ENCODE assay signal across 12 cellular contexts in the genomic region with DNA sequence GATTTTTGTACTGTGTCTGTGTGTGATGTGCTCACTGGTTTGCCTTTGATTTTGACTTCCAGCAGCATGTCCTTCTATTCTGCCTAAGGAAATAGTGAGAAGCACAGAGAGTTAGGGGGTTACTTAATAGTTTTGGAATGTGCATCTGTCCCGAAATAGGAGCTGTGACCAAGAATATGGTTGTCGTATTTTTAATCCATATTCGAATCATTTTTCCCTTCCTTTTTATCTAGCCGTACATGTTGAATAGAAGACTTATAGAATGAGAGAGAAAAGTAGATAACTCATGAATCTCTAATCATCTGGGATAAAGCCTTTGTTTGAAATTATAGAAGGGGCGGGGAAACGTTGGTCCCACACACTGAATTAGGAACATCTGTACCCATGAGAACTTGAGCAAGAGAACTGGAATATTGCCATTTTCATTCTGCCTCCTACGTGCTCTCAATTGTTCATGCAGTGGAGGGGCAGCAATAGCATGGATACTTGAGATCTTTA. TPM values are rescaled to one million over a fixed set of nuclear protein-coding genes. Genes with fewer than 3 reads are reported as not detected.
DNase-seq lines count a peak whose midpoint lies in the region; ATAC-seq and TF ChIP-seq lines count a peak whose summit lies in the region.
"Had no signal": no experiment of that assay in that cellular context is flagged by ENCODE, and none has a peak within 500 bp of the region (broad histone marks: within the 10 kb centered on the region; RNA-seq: fewer than 3 reads in every experiment).

No MANE protein-coding gene starts in this region.

- H3K27me3 ChIP-seq in CD4-positive, CD25-positive, alpha-beta regulatory T cell (ENCODE audit: control insufficient read depth, insufficient read depth, low read length), result no peaks in the 10 kb centered on the region
- no peaks in the 10 kb centered on the region for H3K27me3 ChIP-seq in adrenal gland
- H3K27me3 ChIP-seq in smooth muscle cell (ENCODE audit: low read depth), result no peaks in the 10 kb centered on the region
- no peaks in the 10 kb centered on the region for H3K27me3 ChIP-seq in MG63
- no peaks in the 10 kb centered on the region for H3K27me3 ChIP-seq in H9 (ENCODE audit: insufficient read depth, low read length)

- no peak overlapping the region for H3K27ac ChIP-seq in CD4-positive, CD25-positive, alpha-beta regulatory T cell (ENCODE audit: insufficient read depth, low read length, poor library complexity, severe bottlenecking)
- H3K27ac ChIP-seq in adrenal gland, result peak overlapping the region; percentile 44 to 89 (median 81)
- peak overlapping the region; percentile 95 for H3K27ac ChIP-seq in smooth muscle cell (ENCODE audit: low read depth)
- no peak overlapping the region for H3K27ac ChIP-seq in H9 (ENCODE audit: insufficient read length, low read depth, low read length)
- H3K27ac ChIP-seq: neutrophil had no signal

- ATAC-seq in CD4-positive, CD25-positive, alpha-beta regulatory T cell (ENCODE audit: low read depth in 2 of 2), result no peak
- peak; percentile 58 to 62 for ATAC-seq in left cardiac atrium
- ATAC-seq in HG03521 (IDR thresholded peaks at IDR 0.05; ENCODE audit: unreplicated experiment), result no peak

- peaks cover 7% of the 10 kb centered on the region for H4K20me1 ChIP-seq in smooth muscle cell (ENCODE audit: low read depth)
- H4K20me1 ChIP-seq in H9 (ENCODE audit: control insufficient read depth, insufficient read depth, insufficient read length), result no peaks in the 10 kb centered on the region

- H2AFZ ChIP-seq in smooth muscle cell (ENCODE audit: low read depth) (no peak overlapping the region), H9 (ENCODE audit: low read length) (no peak overlapping the region)

- no peak overlapping the region for H3K23ac ChIP-seq in H9 (ENCODE audit: insufficient read length, low read depth, low read length)

- H3K14ac ChIP-seq in H9 (ENCODE audit: insufficient read depth, low read length), result no peak overlapping the region

- WGBS in adrenal gland, 4 donors, result 21 to 31% (median 26%) methylated on average over 7 of the region's 7 CpGs
- WGBS in smooth muscle cell (ENCODE audit: low lambda C conversion rate), result 53% methylated on average over 7 of the region's 7 CpGs
- no CpG with 5 or more reads among the region's 7 CpGs for WGBS in H9 (ENCODE audit: extremely low coverage, insufficient read length, low lambda C conversion rate)

- peaks cover 12% of the 10 kb centered on the region for H3K36me3 ChIP-seq in CD4-positive, CD25-positive, alpha-beta regulatory T cell (ENCODE audit: control insufficient read depth, insufficient read depth, low read length)
- H3K36me3 ChIP-seq in adrenal gland (replicated peaks in 1 of 2) (no peaks in the 10 kb centered on the region), smooth muscle cell (ENCODE audit: low read depth) (no peaks in the 10 kb centered on the region), MG63 (peaks cover 4% of the 10 kb centered on the region; the same call in 1 of the 2 replicates)
- H3K36me3 ChIP-seq: neutrophil had no signal

- peak overlapping the region; percentile 25 for H3K4me2 ChIP-seq in smooth muscle cell
- no peak overlapping the region for H3K4me2 ChIP-seq in H9 (ENCODE audit: insufficient read depth, insufficient read length, low read length)

- H4K5ac ChIP-seq in H9 (ENCODE audit: insufficient read length, low read depth, low read length), result no peak overlapping the region

- no peaks in the 10 kb centered on the region for H3K79me1 ChIP-seq in H9 (ENCODE audit: insufficient read depth, low read depth, low read length, poor library complexity, severe bottlenecking)

- no peak overlapping the region for H3K4ac ChIP-seq in H9 (ENCODE audit: low read depth, low read length)

- H2BK15ac ChIP-seq in H9 (ENCODE audit: low read depth, low read length), result no peak overlapping the region

- peaks cover 6% of the 10 kb centered on the region for H3K4me1 ChIP-seq in CD4-positive, CD25-positive, alpha-beta regulatory T cell (ENCODE audit: control insufficient read depth, insufficient read depth, low read length, poor library complexity, severe bottlenecking)
- H3K4me1 ChIP-seq in adrenal gland (replicated peaks in 1 of 2) (peaks cover 32 to 69% of the 10 kb centered on the region in 2 donors), smooth muscle cell (ENCODE audit: low read depth) (peaks cover 13% of the 10 kb centered on the region), H9 (ENCODE audit: insufficient read depth, low read length) (no peaks in the 10 kb centered on the region; the same call in 1 of the 2 replicates)

- H2BK20ac ChIP-seq in H9 (ENCODE audit: low read depth, low read length, poor library complexity, severe bottlenecking), result no peak overlapping the region

- peaks cover 42 to 70% (median 58%) of the 10 kb centered on the region in 4 donors for H3K4me1 Mint-ChIP-seq in CD4-positive, CD25-positive, alpha-beta regulatory T cell
- H3K4me1 Mint-ChIP-seq in H9, result peaks cover 3 to 14% of the 10 kb centered on the region in 2 experiments; a peak in 3 of 4 replicates

- H2BK12ac ChIP-seq in H9 (ENCODE audit: insufficient read length, low read depth, low read length), result no peak overlapping the region

- H3K4me3 ChIP-seq in CD4-positive, CD25-positive, alpha-beta regulatory T cell (ENCODE audit: low read depth, low read length), result no peak overlapping the region
- peak overlapping the region in 1 of 4 donors; percentile 7 for H3K4me3 ChIP-seq in adrenal gland
- no peak overlapping the region for H3K4me3 ChIP-seq in smooth muscle cell
- no peak overlapping the region for H3K4me3 ChIP-seq in MG63

- H3K18ac ChIP-seq in H9 (ENCODE audit: insufficient read length, low read depth, low read length), result no peak overlapping the region

- DNase-seq in CD4-positive, CD25-positive, alpha-beta regulatory T cell, result no peak
- peak in 2 of 7 donors; percentile 48 to 54 for DNase-seq in adrenal gland
- DNase-seq in left cardiac atrium, result no peak
- no peak for DNase-seq in smooth muscle cell (lab: John Stamatoyannopoulos, UW; ENCODE audit: unreplicated experiment)
- no peak for DNase-seq in RPMI8226
- DNase-seq in MG63, result no peak
- DNase-seq in H9, result no peak
- DNase-seq: NCI-H187; stimulated activated CD8-positive, alpha-beta memory T cell treated with anti-CD3 and anti-CD28 coated beads, Interleukin-4, amount 100 ng/mL, for 48 hours had no signal

- H3K4me3 Mint-ChIP-seq in CD4-positive, CD25-positive, alpha-beta regulatory T cell, result no peak overlapping the region
- no peak overlapping the region for H3K4me3 Mint-ChIP-seq in H9
- H3K4me3 Mint-ChIP-seq: activated T-helper 1 cell treated with anti-CD3 and anti-CD28 coated beads, Interleukin-12 subunit alpha, Interleukin-12 subunit beta, Interleukin-2, Interleukin-4 antibody, amounts not matched to agents 30 ng/mL and 10 ng/mL and 1 ng/mL, durations not matched to agents 14 hours and 24 hours and 36 hours had no signal

- no peak overlapping the region for H4K8ac ChIP-seq in H9 (replicated peaks; ENCODE audit: insufficient read length, low read depth, low read length)

- H3F3A ChIP-seq in smooth muscle cell (ENCODE audit: low read depth), result peaks cover 6% of the 10 kb centered on the region

- no peaks in the 10 kb centered on the region for H3K9me3 Mint-ChIP-seq in CD4-positive, CD25-positive, alpha-beta regulatory T cell
- H3K9me3 Mint-ChIP-seq in H9, result no peaks in the 10 kb centered on the region
- H3K9me3 Mint-ChIP-seq: activated T-helper 1 cell treated with anti-CD3 and anti-CD28 coated beads, Interleukin-12 subunit alpha, Interleukin-12 subunit beta, Interleukin-2, Interleukin-4 antibody, amounts not matched to agents 30 ng/mL and 10 ng/mL and 1 ng/mL, durations not matched to agents 14 hours and 24 hours and 36 hours had no signal

- peak in 1 of 2 donors; percentile 34 for TF ChIP-seq POLR2A in adrenal gland (IDR thresholded peaks at IDR 0.05)

- peaks cover 8% of the 10 kb centered on the region for H3K79me2 ChIP-seq in smooth muscle cell (ENCODE audit: low read depth)
- H3K79me2 ChIP-seq in H9 (ENCODE audit: insufficient read depth, low read length), result no peaks in the 10 kb centered on the region

- no peaks in the 10 kb centered on the region for H3K27me3 Mint-ChIP-seq in CD4-positive, CD25-positive, alpha-beta regulatory T cell
- no peaks in the 10 kb centered on the region for H3K27me3 Mint-ChIP-seq in H9 (ENCODE audit: low read depth)

- H3T11ph ChIP-seq in H9 (ENCODE audit: low read length), result no peak overlapping the region

- H3K23me2 ChIP-seq in H9 (ENCODE audit: insufficient read length, low read depth, low read length, poor library complexity, severe bottlenecking), result no peaks in the 10 kb centered on the region

- no peak overlapping the region for H2AK5ac ChIP-seq in H9 (ENCODE audit: insufficient read length, low read length)

- no peak overlapping the region for H3K56ac ChIP-seq in H9 (ENCODE audit: insufficient read length, low read depth, low read length)

- no peak overlapping the region for H4K91ac ChIP-seq in H9 (ENCODE audit: insufficient read length, low read depth, low read length)

- H3K9ac ChIP-seq in smooth muscle cell (ENCODE audit: low read depth) (no peak overlapping the region), H9 (ENCODE audit: extremely low read depth, insufficient read length, low read length) (no peak overlapping the region)

- TF ChIP-seq CTCF in adrenal gland (IDR thresholded peaks at IDR 0.05), result no peak
- TF ChIP-seq CTCF in smooth muscle cell (IDR thresholded peaks at IDR 0.05; ENCODE audit: borderline replicate concordance, insufficient read depth, poor library complexity, severe bottlenecking), result no peak
- TF ChIP-seq CTCF in H9 (conservative IDR thresholded peaks at IDR 0.05), result no peak

- H2BK5ac ChIP-seq in H9 (ENCODE audit: insufficient read length, low read length), result no peak overlapping the region

- H2BK120ac ChIP-seq in H9 (ENCODE audit: low read depth, low read length, poor library complexity, severe bottlenecking), result no peak overlapping the region

- H3K9me3 ChIP-seq in CD4-positive, CD25-positive, alpha-beta regulatory T cell (ENCODE audit: control insufficient read depth in 2 of 2, low read length in 2 of 2), result no peaks in the 10 kb centered on the region
- H3K9me3 ChIP-seq in adrenal gland (replicated peaks in 1 of 3) (no peaks in the 10 kb centered on the region), smooth muscle cell (replicated peaks; ENCODE audit: low read depth) (no peaks in the 10 kb centered on the region), MG63 (no peaks in the 10 kb centered on the region), H9 (ENCODE audit: control insufficient read depth, low read depth, low read length) (no peaks in the 10 kb centered on the region)
- H3K9me3 ChIP-seq: neutrophil had no signal

- peak overlapping the region in 2 of 3 donors; percentile 7 to 52 for H3K27ac Mint-ChIP-seq in CD4-positive, CD25-positive, alpha-beta regulatory T cell
- H3K27ac Mint-ChIP-seq in H9, result no peak overlapping the region

- peaks cover 38% of the 10 kb centered on the region for H3K36me3 Mint-ChIP-seq in CD4-positive, CD25-positive, alpha-beta regulatory T cell
- H3K36me3 Mint-ChIP-seq in H9 (ENCODE audit: insufficient read depth in 1 of 3, low read depth in 3 of 3), result no peaks in the 10 kb centered on the region; a peak in 1 of 7 replicates

- intact Hi-C loops in adrenal gland (cut with DNase I), result no loop called here
- intact Hi-C loops in left cardiac atrium (cut with DNase I), result no loop called here

RNA-seq across cellular contexts. Expression of gene CRTC3, which starts 23.6 kb away (rescaled TPM):
- total RNA-seq in CD4-positive, CD25-positive, alpha-beta regulatory T cell, result 110 TPM
- polyA plus RNA-seq in CD4-positive, CD25-positive, alpha-beta regulatory T cell, result 10 to 100 TPM; 27.5 to 31.9 (median 31.1) TPM
- 10 to 100 TPM; 24.1 to 46.7 (median 37.3) TPM for total RNA-seq in adrenal gland
- polyA plus RNA-seq in adrenal gland, result 10 to 100 TPM; 11.5 to 20.9 (median 19.7) TPM
- total RNA-seq in left cardiac atrium, result 10 to 100 TPM; 23.1 to 29.4 TPM
- 11.7 and 12.2 TPM in 2 replicates for total RNA-seq in smooth muscle cell
- 12.5 and 17.6 TPM in 2 replicates for polyA plus RNA-seq in smooth muscle cell
- 3.8 and 5.6 TPM in 2 replicates for total RNA-seq in MG63 (2014; rRNA removed; shearing (Covaris generic); ENCODE audit: low replicate concordance)
- total RNA-seq in H9 (2021), result 3.9 TPM in 2 replicates

Comparison
In these comparisons a context has a peak if more than half of its experiments do, and no peak if none do; other contexts are left out.
1. ATAC-seq: peak in left cardiac atrium (2 of 2); none in CD4-positive, CD25-positive, alpha-beta regulatory T cell (0 of 2) and HG03521 (single experiment).
2. H3K27ac ChIP-seq: peak in adrenal gland (5 of 5) and smooth muscle cell (single experiment); none in CD4-positive, CD25-positive, alpha-beta regulatory T cell (single experiment) and H9 (single experiment).
3. H3K27ac Mint-ChIP-seq: peak in CD4-positive, CD25-positive, alpha-beta regulatory T cell (2 of 3); none in H9 (0 of 3).